22 cellular contexts compared by ENCODE assay signal in the genomic region with DNA sequence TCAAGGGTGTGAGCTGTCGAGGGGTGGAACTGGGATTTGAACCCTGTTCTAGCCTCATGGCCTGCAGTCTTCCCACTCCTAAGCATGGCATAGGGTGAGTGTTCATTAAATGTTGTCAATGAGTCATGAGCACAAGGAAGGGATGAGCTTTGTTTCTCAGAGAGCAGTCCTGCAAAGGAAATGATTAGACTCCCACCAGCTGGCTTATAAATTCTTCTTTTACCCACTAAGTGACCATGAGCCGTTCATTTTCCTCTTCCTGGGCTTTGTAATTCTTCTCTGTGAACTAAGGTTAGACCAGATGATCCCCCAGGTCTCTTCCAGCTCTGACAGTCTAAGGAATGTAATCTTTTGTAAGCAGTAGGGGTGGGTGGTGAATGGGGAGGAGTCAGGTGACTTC. TPM values are rescaled to one million over a fixed set of nuclear protein-coding genes. Genes with fewer than 3 reads are reported as not detected.
DNase-seq lines count a peak whose midpoint lies in the region; ATAC-seq and TF ChIP-seq lines count a peak whose summit lies in the region.
"Had no signal": no experiment of that assay in that cellular context is flagged by ENCODE, and none has a peak within 500 bp of the region (broad histone marks: within the 10 kb centered on the region; RNA-seq: fewer than 3 reads in every experiment).

No MANE protein-coding gene starts in this region.

- DNase-seq in EH (ENCODE audit: low read depth) (peak; percentile 84), M059J (ENCODE audit: low read depth) (peak; percentile 55), epithelial cell of proximal tubule (ENCODE audit: low read depth) (peak; percentile 78), osteocyte (ENCODE audit: extremely low spot score, unreplicated experiment) (no peak), C1 segment of cervical spinal cord (lab: John Stamatoyannopoulos, UW) (no peak), NCI-H526 (lab: John Stamatoyannopoulos, UW) (no peak)
- DNase-seq: activated CD4-positive, alpha-beta T cell treated with anti-CD3 and anti-CD28 coated beads, Interleukin-2, amount 10 ng/mL, durations not matched to agents 7 days and 5 days; activated naive CD4-positive, alpha-beta T cell treated with anti-CD3 and anti-CD28 coated beads, Interleukin-2, amount 10 ng/mL, durations not matched to agents 7 days and 5 days; body of pancreas; DMS53; hippocampal formation; NCI-H1417; stimulated activated CD4-positive, alpha-beta T cell treated with anti-CD3 and anti-CD28 coated beads, Interleukin-4, amount 100 ng/mL, for 4 hours had no signal

- peaks cover 3% of the 10 kb centered on the region for H3K9me3 Mint-ChIP-seq in osteocyte (ENCODE audit: unreplicated experiment)
- H3K9me3 Mint-ChIP-seq: activated CD4-positive, alpha-beta T cell treated with anti-CD3 and anti-CD28 coated beads, Interleukin-2, amount 10 ng/mL, durations not matched to agents 7 days and 5 days; activated naive CD4-positive, alpha-beta T cell treated with anti-CD3 and anti-CD28 coated beads, Interleukin-2, amount 10 ng/mL, durations not matched to agents 7 days and 5 days had no signal

- TF ChIP-seq CTCF in epithelial cell of proximal tubule (conservative IDR thresholded peaks at IDR 0.05; ENCODE audit: low read depth, low read length) (no peak), osteocyte (IDR thresholded peaks at IDR 0.05) (no peak)

- H3K27me3 Mint-ChIP-seq in osteocyte (ENCODE audit: unreplicated experiment) = no peaks in the 10 kb centered on the region

- peak overlapping the region; percentile 60 for H3K27ac Mint-ChIP-seq in osteocyte (ENCODE audit: unreplicated experiment)
- H3K27ac Mint-ChIP-seq: activated CD4-positive, alpha-beta T cell treated with anti-CD3 and anti-CD28 coated beads, Interleukin-2, amount 10 ng/mL, durations not matched to agents 7 days and 5 days; activated naive CD4-positive, alpha-beta T cell treated with anti-CD3 and anti-CD28 coated beads, Interleukin-2, amount 10 ng/mL, durations not matched to agents 7 days and 5 days had no signal

- H3K36me3 Mint-ChIP-seq in osteocyte (ENCODE audit: unreplicated experiment) = no peaks in the 10 kb centered on the region
- H3K36me3 Mint-ChIP-seq: activated naive CD4-positive, alpha-beta T cell treated with anti-CD3 and anti-CD28 coated beads, Interleukin-2, amount 10 ng/mL, durations not matched to agents 7 days and 5 days had no signal

- H3K4me1 Mint-ChIP-seq in osteocyte (ENCODE audit: unreplicated experiment) = peaks cover 9% of the 10 kb centered on the region

- ATAC-seq in HG02678 (IDR thresholded peaks at IDR 0.05; ENCODE audit: unreplicated experiment) = no peak
- ATAC-seq: body of pancreas, esophagus mucosa, left lobe of liver had no signal

- H3K4me3 ChIP-seq in epithelial cell of proximal tubule (ENCODE audit: low read depth, low read length) = no peak overlapping the region
- H3K4me3 ChIP-seq: BLaER1 treated with 17β-estradiol and CSF1 and Interleukin-3, amounts not matched to agents 10 nM and 100 nM; body of pancreas; SK-N-MC; skin epidermis had no signal

- H3K4me3 Mint-ChIP-seq in osteocyte (ENCODE audit: unreplicated experiment) = no peak overlapping the region
- H3K4me3 Mint-ChIP-seq: activated CD4-positive, alpha-beta T cell treated with anti-CD3 and anti-CD28 coated beads, Interleukin-2, amount 10 ng/mL, durations not matched to agents 7 days and 5 days; activated naive CD4-positive, alpha-beta T cell treated with anti-CD3 and anti-CD28 coated beads, Interleukin-2, amount 10 ng/mL, durations not matched to agents 7 days and 5 days had no signal

RNA-seq across cellular contexts. Expression of a gene that starts 47.9 kb away (rescaled TPM):
- not detected in 2 replicates for total RNA-seq in M059J (2014; rRNA removed; shearing (Covaris generic))
- total RNA-seq in epithelial cell of proximal tubule = 21.9 and 29.8 TPM in 2 replicates
- total RNA-seq in osteocyte = 7.3 and 8.1 TPM in 2 replicates
- total RNA-seq: dermis microvascular lymphatic vessel endothelial cell, esophagus mucosa, omental fat pad, temporal lobe had no signal

Comparison
In these comparisons a context has a peak if more than half of its experiments do, and no peak if none do; other contexts are left out.
1. DNase-seq: peak in EH (single experiment), M059J (single experiment) and epithelial cell of proximal tubule (single experiment); none in osteocyte (single experiment), C1 segment of cervical spinal cord (0 of 14) and NCI-H526 (0 of 2).